In genomic region chr15:78640840-78641733, GRCh38 we compare ENCODE assay signal across 1 cellular context.
TF ChIP-seq lines count a peak whose summit lies in the region.

TSS of gene CHRNB4 (minus strand) at chr15:78641210. CDS start at chr15:78641133, 77 bp downstream.

TF ChIP-seq in HEK293, 187 proteins besides CTCF, POLR2A, EP300 and RAD21 (continued from another document):
- TF ChIP-seq EGR2 (tag by site-specific recombination; IDR thresholded peaks at IDR 0.05; ENCODE audit: low read depth): peak; percentile 98
- TF ChIP-seq ZNF26 (tag by site-specific recombination; IDR thresholded peaks at IDR 0.05): no peak
- TF ChIP-seq ZBTB48 (tag by site-specific recombination; IDR thresholded peaks at IDR 0.05): peak; percentile 33; the same call in 1 of the 2 replicates
- peak; percentile 41 for TF ChIP-seq ZBTB26 (tag by site-specific recombination; optimal IDR thresholded peaks at IDR 0.05)
TF ChIP-seq in HEK293: peak in this region for 22.
